ENCODE assay signal across 1 cellular context in genomic region chr17:74987909-74988711, GRCh38.
A peak's percentile ranks its signal among the peaks of the same experiment; 100 is the strongest.
TF ChIP-seq lines count a peak whose summit lies in the region.

No MANE protein-coding gene starts in this region.

TF ChIP-seq in K562, 482 proteins besides CTCF, POLR2A, EP300 and RAD21 (continued from another document and continues in another):
- TF ChIP-seq ZBTB40 (IDR thresholded peaks at IDR 0.05) (peak; percentile 36; the same call in 1 of the 2 replicates), ZBTB40 (CRISPR knock-in tag; IDR thresholded peaks at IDR 0.05) (no peak), SMARCE1 (IDR thresholded peaks at IDR 0.05) (peak; percentile 84), NR2C2 (CRISPR knock-in tag; IDR thresholded peaks at IDR 0.05) (no peak), NR2C2 (tag; IDR thresholded peaks at IDR 0.05) (peak; percentile 41; the same call in 1 of the 2 replicates), THAP7 (CRISPR knock-in tag; IDR thresholded peaks at IDR 0.05) (no peak), ZFP91 (CRISPR knock-in tag; IDR thresholded peaks at IDR 0.05) (no peak), FOXA3 (CRISPR knock-in tag; conservative IDR thresholded peaks at IDR 0.05 in 1 of 2, IDR thresholded peaks at IDR 0.05 in 1 of 2) (no peak), SMARCC2 (IDR thresholded peaks at IDR 0.05; ENCODE audit: low read depth) (peak; percentile 55; the same call in 1 of the 2 replicates), GABPB1 (CRISPR knock-in tag; IDR thresholded peaks at IDR 0.05) (peak; percentile 40; the same call in 1 of the 2 replicates), TEAD1 (CRISPR knock-in tag; IDR thresholded peaks at IDR 0.05) (0 out of 4 replicates have a peak, but pooled peaks of 1 of the 2 experiments have one; percentile 27), TFAM (CRISPR knock-in tag; conservative IDR thresholded peaks at IDR 0.05) (no peak), CXXC5 (CRISPR knock-in tag; IDR thresholded peaks at IDR 0.05) (peak; percentile 59), E4F1 (CRISPR knock-in tag; IDR thresholded peaks at IDR 0.05; ENCODE audit: borderline replicate concordance) (no peak), BCOR (IDR thresholded peaks at IDR 0.05) (peak; percentile 20; the same call in 1 of the 2 replicates), RERE (CRISPR knock-in tag; IDR thresholded peaks at IDR 0.05; ENCODE audit: borderline replicate concordance) (no peak), TOE1 (IDR thresholded peaks at IDR 0.05; ENCODE audit: borderline replicate concordance) (0 out of 2 replicates have a peak, but pooled peaks have one; percentile 45), TOE1 (CRISPR knock-in tag; IDR thresholded peaks at IDR 0.05; ENCODE audit: borderline replicate concordance, low read depth) (no peak), ZNF395 (CRISPR knock-in tag; IDR thresholded peaks at IDR 0.05) (0 out of 2 replicates have a peak, but pooled peaks have one; percentile 41), TGIF2 (CRISPR knock-in tag; IDR thresholded peaks at IDR 0.05) (no peak), MAX (CRISPR knock-in tag; IDR thresholded peaks at IDR 0.05) (no peak), ZNF655 (CRISPR knock-in tag; IDR thresholded peaks at IDR 0.05) (no peak), VEZF1 (CRISPR knock-in tag; IDR thresholded peaks at IDR 0.05) (peak; percentile 66), ZNF707 (CRISPR knock-in tag; conservative IDR thresholded peaks at IDR 0.05) (no peak), ZNF263 (CRISPR knock-in tag; IDR thresholded peaks at IDR 0.05; ENCODE audit: borderline replicate concordance) (peak; percentile 85), E2F3 (CRISPR knock-in tag; IDR thresholded peaks at IDR 0.05) (no peak), ZNF134 (CRISPR knock-in tag; conservative IDR thresholded peaks at IDR 0.05) (no peak), RCOR1 (IDR thresholded peaks at IDR 0.05; ENCODE audit: borderline replicate concordance in 1 of 2, low read depth in 2 of 2, low read length in 2 of 2) (peak in 1 of 2 experiments; percentile 28; a peak in 1 of 4 replicates), ZNF511 (CRISPR knock-in tag; IDR thresholded peaks at IDR 0.05) (no peak; the same call in 1 of the 2 replicates)
